1 cellular context compared by ENCODE assay signal in the genomic region with DNA sequence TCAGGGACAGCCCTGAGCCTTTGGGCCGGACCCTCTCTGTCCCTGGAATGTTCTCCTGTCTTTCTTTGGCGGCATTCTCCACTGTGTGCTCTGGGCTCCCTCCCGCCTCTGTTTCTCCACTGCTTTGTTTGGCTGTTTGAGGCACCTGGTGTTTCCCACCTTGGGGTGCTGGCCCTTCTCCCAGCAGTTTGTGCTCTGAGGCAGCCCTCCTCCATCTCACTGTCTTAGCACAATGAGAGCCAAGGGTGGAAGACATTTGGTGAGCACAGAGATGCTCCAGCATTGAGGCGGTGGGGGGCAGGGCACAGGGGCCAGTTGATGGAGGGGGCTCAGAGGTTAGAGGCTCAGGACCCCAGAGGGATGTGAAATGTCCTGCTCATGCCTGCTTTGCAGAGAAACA.
TF ChIP-seq lines count a peak whose summit lies in the region.

No MANE protein-coding gene starts in this region.

TF ChIP-seq in H1, 55 proteins besides CTCF, POLR2A, EP300 and RAD21:
- TF ChIP-seq RXRA (IDR thresholded peaks at IDR 0.05; ENCODE audit: insufficient read depth, low read depth, low read length) (no peak), SP1 (IDR thresholded peaks at IDR 0.05; ENCODE audit: low read depth, low read length) (no peak), CBX5 (IDR thresholded peaks at IDR 0.05; ENCODE audit: low read depth, low read length) (no peak), PHF8 (conservative IDR thresholded peaks at IDR 0.05; ENCODE audit: low read depth, low read length) (no peak), CHD2 (IDR thresholded peaks at IDR 0.05; ENCODE audit: low read length) (no peak), KDM4A (IDR thresholded peaks at IDR 0.05; ENCODE audit: low read depth, low read length, severe bottlenecking) (no peak), CBX8 (IDR thresholded peaks at IDR 0.05; ENCODE audit: borderline replicate concordance, low read depth, low read length) (no peak), FOSL1 (IDR thresholded peaks at IDR 0.05; ENCODE audit: insufficient read depth, low read depth, low read length) (no peak)
